ENCODE assay signal across 1 cellular context in genomic region chr1:178094752-178095645, GRCh38.
TF ChIP-seq lines count a peak whose summit lies in the region.

No MANE protein-coding gene starts in this region.

TF ChIP-seq in GM23338, 12 proteins besides CTCF, POLR2A, EP300 and RAD21 (continued from another document):
- TF ChIP-seq REST (IDR thresholded peaks at IDR 0.05; ENCODE audit: unreplicated experiment) (no peak), ZNF114 (CRISPR knock-in tag; IDR thresholded peaks at IDR 0.05) (no peak), NANOG (IDR thresholded peaks at IDR 0.05; ENCODE audit: borderline replicate concordance) (no peak), EZH2phosphoT487 (IDR thresholded peaks at IDR 0.05; ENCODE audit: unreplicated experiment) (no peak), ETS1 (IDR thresholded peaks at IDR 0.05) (no peak)
TF ChIP-seq in GM23338: peak in this region for 0.
